In the genomic region with DNA sequence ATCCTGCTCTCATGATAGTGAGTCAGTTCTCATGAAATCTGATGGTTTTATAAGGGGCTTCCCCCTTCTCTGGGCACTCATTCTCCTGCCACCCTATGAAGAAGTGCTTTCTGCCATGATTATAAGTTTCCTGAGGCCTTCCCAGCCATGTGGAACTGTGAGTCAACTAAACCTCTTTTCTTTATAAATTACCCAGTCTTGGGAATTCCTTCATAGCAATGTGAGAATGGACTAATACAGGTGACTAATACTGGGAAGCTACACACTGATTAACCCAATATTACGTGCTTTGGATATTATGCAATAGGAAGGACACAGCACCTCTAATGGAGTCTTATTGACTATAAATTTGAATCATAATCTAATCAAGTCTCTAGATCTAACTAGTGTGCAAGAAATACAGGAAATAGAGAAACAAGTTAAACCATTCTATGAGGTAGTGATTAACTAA, we compare ENCODE assay signal across 17 cellular contexts.
A peak's percentile ranks its signal among the peaks of the same experiment; 100 is the strongest.
DNase-seq lines count a peak whose midpoint lies in the region; FAIRE-seq and TF ChIP-seq lines count a peak whose summit lies in the region.
"Had no signal": no experiment of that assay in that cellular context is flagged by ENCODE, and none has a peak within 500 bp of the region (broad histone marks: within the 10 kb centered on the region; RNA-seq: fewer than 3 reads in every experiment).

No MANE protein-coding gene starts in this region.

- no peak overlapping the region for H3K27ac Mint-ChIP-seq in astrocyte (ENCODE audit: unreplicated experiment)
- H3K27ac Mint-ChIP-seq: activated CD4-positive, alpha-beta T cell treated with anti-CD3 and anti-CD28 coated beads, Interleukin-2, amount 10 ng/mL, durations not matched to agents 24 days and 14 days; activated T-helper 1 cell treated with anti-CD3 and anti-CD28 coated beads, Interleukin-12 subunit alpha, Interleukin-12 subunit beta, Interleukin-2, Interleukin-4 antibody, amounts not matched to agents 30 ng/mL and 10 ng/mL and 1 ng/mL, durations not matched to agents 14 hours and 24 hours and 36 hours had no signal

- DNase-seq in HT1080 (ENCODE audit: low read depth) (peak; percentile 68), astrocyte (ENCODE audit: low read depth) (peak; percentile 95), posterior vena cava (ENCODE audit: low spot score) (no peak), GOT3 (lab: John Stamatoyannopoulos, UW) (no peak), HAP-1 (ENCODE audit: low spot score in 2 of 2) (no peak)
- no peak for DNase-seq in activated CD4-positive, alpha-beta T cell treated with anti-CD3 and anti-CD28 coated beads for 4 hours
- DNase-seq: activated CD4-positive, alpha-beta T cell treated with anti-CD3 and anti-CD28 coated beads, Interleukin-2, amount 10 ng/mL, durations not matched to agents 24 days and 14 days; DMS79; effector memory CD4-positive, alpha-beta T cell; NCI-H2227 treated with DMSO at 0.1 percent for 48 hours; tibial artery had no signal

- H3K4me3 ChIP-seq in ACC112 (ENCODE audit: low read depth, low read length) (peak overlapping the region; percentile 17; the same call in 1 of the 2 replicates), astrocyte (ENCODE audit: insufficient read depth, low read depth, low read length) (no peak overlapping the region), HAP-1 (no peak overlapping the region)
- H3K4me3 ChIP-seq: hepatocyte, lung, tibial artery had no signal

- H3K9ac ChIP-seq in astrocyte (ENCODE audit: low read length): peak overlapping the region; percentile 49

- no peaks in the 10 kb centered on the region for H3K36me3 ChIP-seq in ACC112 (ENCODE audit: insufficient read depth, low read length)
- H3K36me3 ChIP-seq in astrocyte (ENCODE audit: insufficient read depth, low read length): no peaks in the 10 kb centered on the region
- H3K36me3 ChIP-seq in HAP-1 (replicated peaks): no peaks in the 10 kb centered on the region
- H3K36me3 ChIP-seq: tibial artery had no signal

- no peaks in the 10 kb centered on the region for H4K20me1 ChIP-seq in astrocyte (ENCODE audit: insufficient read depth, low read length)

- in situ Hi-C loops in HAP-1 (cut with MboI; ENCODE audit: low sequenced_read_pairs): no loop called here

- no peaks in the 10 kb centered on the region for H3K36me3 Mint-ChIP-seq in astrocyte (ENCODE audit: low read depth, unreplicated experiment)

- H3K9me3 Mint-ChIP-seq in astrocyte (ENCODE audit: unreplicated experiment): no peaks in the 10 kb centered on the region
- H3K9me3 Mint-ChIP-seq: activated CD4-positive, alpha-beta T cell treated with anti-CD3 and anti-CD28 coated beads, Interleukin-2, amount 10 ng/mL, durations not matched to agents 24 days and 14 days; activated T-helper 1 cell treated with anti-CD3 and anti-CD28 coated beads, Interleukin-12 subunit alpha, Interleukin-12 subunit beta, Interleukin-2, Interleukin-4 antibody, amounts not matched to agents 30 ng/mL and 10 ng/mL and 1 ng/mL, durations not matched to agents 14 hours and 24 hours and 36 hours had no signal

- peaks cover 8% of the 10 kb centered on the region for H3K4me1 Mint-ChIP-seq in astrocyte (ENCODE audit: low read depth, unreplicated experiment)
- H3K4me1 Mint-ChIP-seq: activated CD4-positive, alpha-beta T cell treated with anti-CD3 and anti-CD28 coated beads, Interleukin-2, amount 10 ng/mL, durations not matched to agents 24 days and 14 days had no signal

- no peak overlapping the region for H3K4me3 Mint-ChIP-seq in astrocyte (ENCODE audit: unreplicated experiment)
- H3K4me3 Mint-ChIP-seq: activated CD4-positive, alpha-beta T cell treated with anti-CD3 and anti-CD28 coated beads, Interleukin-2, amount 10 ng/mL, durations not matched to agents 24 days and 14 days; activated T-helper 1 cell treated with anti-CD3 and anti-CD28 coated beads, Interleukin-12 subunit alpha, Interleukin-12 subunit beta, Interleukin-2, Interleukin-4 antibody, amounts not matched to agents 30 ng/mL and 10 ng/mL and 1 ng/mL, durations not matched to agents 14 hours and 24 hours and 36 hours had no signal

- no peak for TF ChIP-seq CTCF in astrocyte (IDR thresholded peaks at IDR 0.05; ENCODE audit: insufficient read depth, low read depth, low read length)

- peak overlapping the region; percentile 100 for H3K27ac ChIP-seq in ACC112 (ENCODE audit: low read depth, low read length)
- H3K27ac ChIP-seq in astrocyte (ENCODE audit: low read depth, low read length): peak overlapping the region; percentile 82
- H3K27ac ChIP-seq: hepatocyte, tibial artery had no signal

- H3K4me1 ChIP-seq in ACC112 (ENCODE audit: control insufficient read depth, insufficient read depth, low read length, unreplicated experiment) (peaks cover 36% of the 10 kb centered on the region), astrocyte (ENCODE audit: insufficient read depth, low read length) (peaks cover 13% of the 10 kb centered on the region), HAP-1 (no peaks in the 10 kb centered on the region)

- H3K27me3 ChIP-seq in ACC112 (ENCODE audit: insufficient read depth, low read length) (no peaks in the 10 kb centered on the region), astrocyte (ENCODE audit: insufficient read depth, low read length) (no peaks in the 10 kb centered on the region), HAP-1 (ENCODE audit: low read depth) (peaks cover 7% of the 10 kb centered on the region; the same call in 1 of the 2 replicates)
- H3K27me3 ChIP-seq: hepatocyte, tibial artery had no signal

- H3K4me2 ChIP-seq in astrocyte (ENCODE audit: low read length): peak overlapping the region; percentile 14
- H3K4me2 ChIP-seq: hepatocyte had no signal

- FAIRE-seq in astrocyte (lab: Jason Lieb, UNC) (no peak), islet of Langerhans (lab: Jason Lieb, UNC) (peak; percentile 65)
- FAIRE-seq: GM12891 had no signal

- no peaks in the 10 kb centered on the region for H3K79me2 ChIP-seq in ACC112 (ENCODE audit: control insufficient read depth, insufficient read depth, low read length, unreplicated experiment)
- no peaks in the 10 kb centered on the region for H3K79me2 ChIP-seq in astrocyte (ENCODE audit: insufficient read depth, low read length)
- H3K79me2 ChIP-seq: hepatocyte had no signal

- no peaks in the 10 kb centered on the region for H3K9me3 ChIP-seq in astrocyte (ENCODE audit: insufficient read depth, low read depth, low read length)
- H3K9me3 ChIP-seq in HAP-1: no peaks in the 10 kb centered on the region
- H3K9me3 ChIP-seq: tibial artery had no signal

- H3K27me3 Mint-ChIP-seq in astrocyte (ENCODE audit: low read depth, unreplicated experiment): no peaks in the 10 kb centered on the region
- H3K27me3 Mint-ChIP-seq: activated CD4-positive, alpha-beta T cell treated with anti-CD3 and anti-CD28 coated beads, Interleukin-2, amount 10 ng/mL, durations not matched to agents 24 days and 14 days had no signal

- no peak overlapping the region for H2AFZ ChIP-seq in ACC112 (ENCODE audit: low read length, unreplicated experiment)
- H2AFZ ChIP-seq in astrocyte (ENCODE audit: low read depth, low read length): no peak overlapping the region
- H2AFZ ChIP-seq: hepatocyte had no signal

- intact Hi-C loops in posterior vena cava (cut with DNase I): no loop called here

Comparison
In these comparisons a context has a peak if more than half of its experiments do, and no peak if none do; other contexts are left out.
1. DNase-seq: peak in HT1080 (single experiment) and astrocyte (single experiment); none in posterior vena cava (single experiment), GOT3 (single experiment), activated CD4-positive, alpha-beta T cell treated with anti-CD3 and anti-CD28 coated beads for 4 hours (0 of 2) and HAP-1 (0 of 2).